Comparison of ENCODE assay signal across 21 cellular contexts in the genomic region with DNA sequence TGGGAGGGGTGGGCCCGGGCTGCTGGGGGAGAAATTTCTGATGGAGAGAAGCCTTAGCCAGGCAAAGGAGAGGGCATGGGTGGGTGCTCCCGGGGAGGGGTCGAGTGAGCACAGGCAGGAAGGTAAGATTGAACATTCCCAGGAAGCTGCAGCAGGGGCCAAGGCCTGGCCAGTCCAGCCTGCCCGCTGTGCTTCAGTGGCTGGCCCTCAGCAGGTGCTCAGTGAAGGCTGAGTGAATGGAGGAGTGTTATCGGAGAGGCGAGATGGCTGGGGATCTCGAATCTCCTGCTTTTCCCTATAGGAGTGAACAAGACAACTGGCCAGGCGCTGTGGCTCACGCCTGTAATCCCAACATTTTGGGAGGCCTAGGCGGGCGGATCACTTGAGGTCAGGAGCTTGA.
"Had no signal": no experiment of that assay in that cellular context is flagged by ENCODE, and none has a peak within 500 bp of the region (broad histone marks: within the 10 kb centered on the region; RNA-seq: fewer than 3 reads in every experiment).

No MANE protein-coding gene starts in this region.

- H3K9me3 Mint-ChIP-seq: activated CD8-positive, alpha-beta T cell treated with anti-CD3 and anti-CD28 coated beads for 36 hours; activated naive CD4-positive, alpha-beta T cell treated with anti-CD3 and anti-CD28 coated beads for 36 hours; naive thymus-derived CD8-positive, alpha-beta T cell had no signal

- H3K27me3 ChIP-seq: suprapubic skin had no signal

- ATAC-seq: activated CD8-positive, alpha-beta T cell treated with anti-CD3 and anti-CD28 coated beads for 36 hours; left cardiac atrium; mucosa of descending colon; naive thymus-derived CD8-positive, alpha-beta T cell; psoas muscle; sciatic nerve had no signal

- H3K36me3 ChIP-seq: suprapubic skin had no signal

- H3K4me3 ChIP-seq: lung, mucosa of descending colon, psoas muscle, suprapubic skin had no signal

- H3K27me3 Mint-ChIP-seq: naive thymus-derived CD8-positive, alpha-beta T cell had no signal

- H3K27ac ChIP-seq: epithelial cell of prostate, psoas muscle, suprapubic skin had no signal

- H3K36me3 Mint-ChIP-seq: immature natural killer cell; naive thymus-derived CD8-positive, alpha-beta T cell had no signal

- H3K4me3 Mint-ChIP-seq: activated CD8-positive, alpha-beta T cell treated with anti-CD3 and anti-CD28 coated beads for 36 hours; activated naive CD4-positive, alpha-beta T cell treated with anti-CD3 and anti-CD28 coated beads for 36 hours; immature natural killer cell; naive thymus-derived CD8-positive, alpha-beta T cell had no signal

- H3K9me3 ChIP-seq: mucosa of descending colon, psoas muscle, suprapubic skin had no signal

- DNase-seq: activated CD4-positive, CD25-positive, alpha-beta regulatory T cell treated with anti-CD3 and anti-CD28 coated beads, Interleukin-2, amount 50 U/mL, for 72 hours; activated CD8-positive, alpha-beta memory T cell treated with anti-CD3 and anti-CD28 coated beads, Interleukin-2, amount 50 U/mL, for 4 hours; activated CD8-positive, alpha-beta T cell treated with anti-CD3 and anti-CD28 coated beads for 36 hours; activated naive CD4-positive, alpha-beta T cell treated with anti-CD3 and anti-CD28 coated beads for 36 hours; caudate nucleus; cortex of kidney; effector memory CD4-positive, alpha-beta T cell; immature natural killer cell; left cardiac atrium; mucosa of descending colon; naive thymus-derived CD8-positive, alpha-beta T cell; occipital lobe; psoas muscle; stimulated activated CD4-positive, alpha-beta T cell treated with anti-CD3 and anti-CD28 coated beads, Interleukin-12 subunit alpha, Interleukin-12 subunit beta, amount 100 ng/mL, for 4 hours; stimulated activated naive CD4-positive, alpha-beta T cell; SW 1271; T-helper 9 cell had no signal

- H3K27ac Mint-ChIP-seq: activated CD8-positive, alpha-beta T cell treated with anti-CD3 and anti-CD28 coated beads for 36 hours; activated naive CD4-positive, alpha-beta T cell treated with anti-CD3 and anti-CD28 coated beads for 36 hours; immature natural killer cell; naive thymus-derived CD8-positive, alpha-beta T cell had no signal
